Comparison of ENCODE assay signal across 15 cellular contexts in genomic region chr18:21047116-21047515, GRCh38.
A peak's percentile ranks its signal among the peaks of the same experiment; 100 is the strongest.
DNase-seq lines count a peak whose midpoint lies in the region; ATAC-seq and TF ChIP-seq lines count a peak whose summit lies in the region.
"Had no signal": no experiment of that assay in that cellular context is flagged by ENCODE, and none has a peak within 500 bp of the region (broad histone marks: within the 10 kb centered on the region; RNA-seq: fewer than 3 reads in every experiment).

No MANE protein-coding gene starts in this region.

- no peaks in the 10 kb centered on the region for H3K9me3 Mint-ChIP-seq in natural killer cell treated with Interleukin-12 subunit alpha and Interleukin-12 subunit beta and Interleukin-15 and Interleukin-18, amount 100 ng/mL, for 72 hours
- H3K9me3 Mint-ChIP-seq in natural killer cell, result no peaks in the 10 kb centered on the region
- H3K9me3 Mint-ChIP-seq in naive thymus-derived CD8-positive, alpha-beta T cell, result no peaks in the 10 kb centered on the region
- H3K9me3 Mint-ChIP-seq: GM23338 had no signal

- DNase-seq in natural killer cell treated with Interleukin-12 subunit alpha and Interleukin-12 subunit beta and Interleukin-15 and Interleukin-18, amount 100 ng/mL, for 72 hours (ENCODE audit: low spot score), result no peak
- DNase-seq in natural killer cell, result no peak
- peak; percentile 32 for DNase-seq in astrocyte of the spinal cord (ENCODE audit: low read depth, low spot score)
- DNase-seq in naive thymus-derived CD8-positive, alpha-beta T cell, result no peak
- DNase-seq in HAP-1 (ENCODE audit: low spot score in 2 of 2), result no peak
- DNase-seq in activated naive CD4-positive, alpha-beta T cell treated with Interleukin-2 at 50 U/mL for 16 hours, result no peak
- no peak for DNase-seq in NCI-H1417 (lab: John Stamatoyannopoulos, UW)
- DNase-seq: 8988T, COR-L47, KBM-7, NCI-H510A treated with DMSO at 0.1 percent for 48 hours, SW 1271 had no signal

- H3K9me3 ChIP-seq in HAP-1, result no peaks in the 10 kb centered on the region

- no peak overlapping the region for H3K4me3 Mint-ChIP-seq in natural killer cell treated with Interleukin-12 subunit alpha and Interleukin-12 subunit beta and Interleukin-15 and Interleukin-18, amount 100 ng/mL, for 72 hours
- no peak overlapping the region for H3K4me3 Mint-ChIP-seq in natural killer cell
- H3K4me3 Mint-ChIP-seq in naive thymus-derived CD8-positive, alpha-beta T cell, result no peak overlapping the region
- H3K4me3 Mint-ChIP-seq: GM23338 had no signal

- H3K36me3 ChIP-seq in HAP-1 (replicated peaks), result no peaks in the 10 kb centered on the region; the same call in 1 of the 2 replicates

- peak overlapping the region; percentile 23 to 71 for H3K27ac Mint-ChIP-seq in natural killer cell treated with Interleukin-12 subunit alpha and Interleukin-12 subunit beta and Interleukin-15 and Interleukin-18, amount 100 ng/mL, for 72 hours
- H3K27ac Mint-ChIP-seq in natural killer cell, result peak overlapping the region in 1 of 2 donors; percentile 48
- H3K27ac Mint-ChIP-seq in naive thymus-derived CD8-positive, alpha-beta T cell, result peak overlapping the region in 6 of 10 donors; percentile 29 to 68 (median 58)
- H3K27ac Mint-ChIP-seq: GM23338 had no signal

- peaks cover 20 to 30% of the 10 kb centered on the region in 2 donors for H3K4me1 Mint-ChIP-seq in natural killer cell treated with Interleukin-12 subunit alpha and Interleukin-12 subunit beta and Interleukin-15 and Interleukin-18, amount 100 ng/mL, for 72 hours (ENCODE audit: low read depth in 2 of 2)
- peaks cover 41 to 48% of the 10 kb centered on the region in 2 donors for H3K4me1 Mint-ChIP-seq in natural killer cell
- H3K4me1 Mint-ChIP-seq in naive thymus-derived CD8-positive, alpha-beta T cell, result peaks cover 14 to 63% (median 38%) of the 10 kb centered on the region in 4 donors
- H3K4me1 Mint-ChIP-seq: GM23338 had no signal

- no peaks in the 10 kb centered on the region for H3K27me3 ChIP-seq in HAP-1 (ENCODE audit: low read depth)

- no peaks in the 10 kb centered on the region for H3K27me3 Mint-ChIP-seq in natural killer cell treated with Interleukin-12 subunit alpha and Interleukin-12 subunit beta and Interleukin-15 and Interleukin-18, amount 100 ng/mL, for 72 hours
- no peaks in the 10 kb centered on the region for H3K27me3 Mint-ChIP-seq in natural killer cell (ENCODE audit: low read depth in 2 of 2)
- no peaks in the 10 kb centered on the region for H3K27me3 Mint-ChIP-seq in naive thymus-derived CD8-positive, alpha-beta T cell

- intact Hi-C loops in natural killer cell (cut with micrococcal nuclease), result loop anchor here (5.0 kb wide), 1 partner anchor 65 kb away; the partner anchor contains the start of gene ROCK1

- H3K4me1 ChIP-seq in HAP-1, result no peaks in the 10 kb centered on the region

- TF ChIP-seq CTCF in natural killer cell (IDR thresholded peaks at IDR 0.05) (no peak), astrocyte of the spinal cord (IDR thresholded peaks at IDR 0.05; ENCODE audit: low read depth, low read length) (no peak)

- no peak overlapping the region for H3K4me3 ChIP-seq in astrocyte of the spinal cord (ENCODE audit: low read depth, low read length)
- H3K4me3 ChIP-seq in HAP-1, result no peak overlapping the region
- H3K4me3 ChIP-seq: GM23338 had no signal

- ATAC-seq in natural killer cell treated with Interleukin-12 subunit alpha and Interleukin-12 subunit beta and Interleukin-15 and Interleukin-18, amount 100 ng/mL, for 72 hours, result no peak
- ATAC-seq in natural killer cell (no peak), GM19035 (IDR thresholded peaks at IDR 0.05; ENCODE audit: unreplicated experiment) (no peak)
- no peak for ATAC-seq in naive thymus-derived CD8-positive, alpha-beta T cell
- ATAC-seq: GM23338, Panc1 had no signal

- H3K36me3 Mint-ChIP-seq in natural killer cell treated with Interleukin-12 subunit alpha and Interleukin-12 subunit beta and Interleukin-15 and Interleukin-18, amount 100 ng/mL, for 72 hours, result no peaks in the 10 kb centered on the region
- H3K36me3 Mint-ChIP-seq in natural killer cell, result no peaks in the 10 kb centered on the region
- peaks cover 0 to 46% (median 15%) of the 10 kb centered on the region in 3 donors for H3K36me3 Mint-ChIP-seq in naive thymus-derived CD8-positive, alpha-beta T cell

- in situ Hi-C loops in astrocyte of the spinal cord (cut with HindIII; ENCODE audit: low sequenced_read_pairs) (no loop called here), HAP-1 (cut with MboI; ENCODE audit: low sequenced_read_pairs) (no loop called here)

- POLR2A ChIA-PET in naive thymus-derived CD8-positive, alpha-beta T cell (lab: Charles Lee), result no interaction called here
